Comparison of ENCODE assay signal across 22 cellular contexts in the genomic region with DNA sequence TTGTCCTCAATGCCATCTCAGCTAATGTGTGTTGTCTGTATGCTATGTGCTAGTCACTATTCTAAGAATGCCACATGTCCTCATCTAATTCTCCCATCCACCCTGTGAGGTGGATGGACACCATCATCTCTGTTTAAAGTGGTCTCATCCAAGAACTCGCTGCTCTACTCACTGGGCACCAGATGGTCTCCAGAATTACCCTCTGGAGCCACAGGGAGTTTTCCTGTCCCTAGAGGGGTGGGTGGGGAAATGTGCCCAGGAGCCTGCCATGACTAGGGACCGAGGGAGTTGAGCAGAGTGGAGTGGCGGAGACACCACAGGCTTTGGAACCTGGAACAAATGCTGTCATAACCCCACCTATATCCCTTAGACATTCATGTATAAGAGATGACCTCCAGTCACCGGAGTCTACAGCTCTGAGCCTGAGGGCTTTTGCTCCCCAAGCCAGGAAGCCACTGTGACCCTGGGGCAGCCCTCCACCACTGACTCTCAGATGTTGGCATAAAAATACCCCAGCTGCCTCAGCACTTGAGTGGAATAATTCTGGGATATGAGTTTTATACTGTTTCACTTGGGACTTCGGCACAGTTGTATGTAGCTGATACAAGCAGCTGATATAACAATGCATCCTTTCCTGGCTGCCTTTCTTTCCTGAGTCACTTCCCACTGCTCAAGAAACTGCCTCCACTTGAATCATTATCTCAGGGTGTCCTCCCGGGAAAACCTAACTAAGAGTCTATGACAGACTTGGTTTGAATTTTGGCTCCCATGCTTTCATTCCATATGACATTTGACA.
"Had no signal": no experiment of that assay in that cellular context is flagged by ENCODE, and none has a peak within 500 bp of the region (broad histone marks: within the 10 kb centered on the region; RNA-seq: fewer than 3 reads in every experiment).

No MANE protein-coding gene starts in this region.

- H3K36me3 ChIP-seq: colonic mucosa, gastroesophageal sphincter, left ventricle myocardium inferior, lower lobe of right lung, sigmoid colon, tibial nerve had no signal

- H3K79me2 ChIP-seq: hepatocyte, parathyroid adenoma had no signal

- H3K27ac ChIP-seq: colonic mucosa, gastroesophageal sphincter, hepatocyte, left ventricle myocardium inferior, lower lobe of right lung, parathyroid adenoma, psoas muscle, sigmoid colon, testis, tibial nerve had no signal

- H3K4me2 ChIP-seq: hepatocyte had no signal

- H3K9ac ChIP-seq: parathyroid adenoma had no signal

- H3K4me3 ChIP-seq: colonic mucosa, gastroesophageal sphincter, hepatocyte, left ventricle myocardium inferior, lower lobe of right lung, psoas muscle, sigmoid colon, testis, tibial nerve had no signal

- H3K4me1 ChIP-seq: colonic mucosa, gastroesophageal sphincter, left ventricle myocardium inferior, lower lobe of right lung, parathyroid adenoma, sigmoid colon, tibial nerve had no signal

- H3K27me3 ChIP-seq: colonic mucosa, gastroesophageal sphincter, hepatocyte, sigmoid colon, testis, tibial nerve had no signal

- ATAC-seq: esophagus mucosa, gastroesophageal sphincter, left cardiac atrium had no signal

- H3K9me3 ChIP-seq: colonic mucosa, gastroesophageal sphincter, left ventricle myocardium inferior, lower lobe of right lung, psoas muscle, sigmoid colon, testis, tibial nerve had no signal

- DNase-seq: caudate nucleus; colonic mucosa; effector CD4-positive, alpha-beta T cell; endodermal cell; foreskin fibroblast; head of caudate nucleus; kidney; left cardiac atrium; left ventricle myocardium inferior; lower lobe of right lung; naive B cell; occipital lobe; psoas muscle; sigmoid colon; small intestine; stimulated activated CD4-positive, alpha-beta T cell treated with anti-CD3 and anti-CD28 coated beads, Interleukin-2, amount 100 ng/mL, for 48 hours had no signal

- H2AFZ ChIP-seq: hepatocyte, parathyroid adenoma had no signal

- FAIRE-seq: kidney, small intestine had no signal
